ENCODE assay signal across 13 cellular contexts in genomic region chr17:41692722-41693521, GRCh38. TPM values are rescaled to one million over a fixed set of nuclear protein-coding genes. Genes with fewer than 3 reads are reported as not detected.
DNase-seq lines count a peak whose midpoint lies in the region; ATAC-seq and TF ChIP-seq lines count a peak whose summit lies in the region.
"Had no signal": no experiment of that assay in that cellular context is flagged by ENCODE, and none has a peak within 500 bp of the region (broad histone marks: within the 10 kb centered on the region; RNA-seq: fewer than 3 reads in every experiment).

No MANE protein-coding gene starts in this region.

- H3K9me3 Mint-ChIP-seq in CD4-positive, CD25-positive, alpha-beta regulatory T cell, result no peaks in the 10 kb centered on the region
- H3K9me3 Mint-ChIP-seq in activated T-cell treated with anti-CD3 and anti-CD28 coated beads, Interleukin-2, amount 50 U/mL, for 72 hours, result no peaks in the 10 kb centered on the region

- peak in 1 of 3 donors; percentile 48 for DNase-seq in CD4-positive, CD25-positive, alpha-beta regulatory T cell
- DNase-seq in activated T-cell treated with anti-CD3 and anti-CD28 coated beads, Interleukin-2, amount 50 U/mL, for 72 hours, result peak; percentile 42 to 45
- DNase-seq in islet precursor cell (peak; percentile 57), SHP77 treated with DMSO at 0.1 percent for 48 hours (lab: John Stamatoyannopoulos, UW) (no peak), NCI-H748 (lab: John Stamatoyannopoulos, UW; ENCODE audit: unreplicated experiment) (no peak)

- TF ChIP-seq CTCF in HEK293 (tag by site-specific recombination; IDR thresholded peaks at IDR 0.05), result no peak

- H3K9me3 ChIP-seq in CD4-positive, CD25-positive, alpha-beta regulatory T cell (ENCODE audit: control insufficient read depth in 2 of 2, low read length in 2 of 2), result no peaks in the 10 kb centered on the region
- no peaks in the 10 kb centered on the region for H3K9me3 ChIP-seq in HEK293 (ENCODE audit: control insufficient read depth, insufficient read depth, low read depth, low read length)
- H3K9me3 ChIP-seq: right atrium auricular region had no signal

- no peak overlapping the region for H3K27ac ChIP-seq in CD4-positive, CD25-positive, alpha-beta regulatory T cell (ENCODE audit: insufficient read depth, low read length, poor library complexity, severe bottlenecking)
- H3K27ac ChIP-seq in HEK293 (ENCODE audit: extremely low read depth, low read depth, low read length), result no peak overlapping the region
- H3K27ac ChIP-seq: right atrium auricular region, SJSA1 had no signal

- H3K27me3 Mint-ChIP-seq in CD4-positive, CD25-positive, alpha-beta regulatory T cell, result peaks cover 24% of the 10 kb centered on the region
- H3K27me3 Mint-ChIP-seq in activated T-cell treated with anti-CD3 and anti-CD28 coated beads, Interleukin-2, amount 50 U/mL, for 72 hours (ENCODE audit: low read depth), result no peaks in the 10 kb centered on the region

- peaks cover 36% of the 10 kb centered on the region for H3K4me1 ChIP-seq in CD4-positive, CD25-positive, alpha-beta regulatory T cell (ENCODE audit: control insufficient read depth, insufficient read depth, low read length, poor library complexity, severe bottlenecking)
- H3K4me1 ChIP-seq in HEK293 (ENCODE audit: control insufficient read depth, insufficient read depth, low read length), result peaks cover 3% of the 10 kb centered on the region; the same call in 1 of the 2 replicates

- no peaks in the 10 kb centered on the region for H3K27me3 ChIP-seq in CD4-positive, CD25-positive, alpha-beta regulatory T cell (ENCODE audit: control insufficient read depth, insufficient read depth, low read length)
- H3K27me3 ChIP-seq: right atrium auricular region, SJSA1 had no signal

- no peak overlapping the region for H3K4me3 ChIP-seq in CD4-positive, CD25-positive, alpha-beta regulatory T cell (ENCODE audit: low read depth, low read length)
- H3K4me3 ChIP-seq in HEK293 (ENCODE audit: low read depth, low read length), result no peak overlapping the region
- H3K4me3 ChIP-seq: right atrium auricular region, SJSA1 had no signal

- H3K36me3 Mint-ChIP-seq in CD4-positive, CD25-positive, alpha-beta regulatory T cell, result peaks cover 48% of the 10 kb centered on the region
- H3K36me3 Mint-ChIP-seq in activated T-cell treated with anti-CD3 and anti-CD28 coated beads, Interleukin-2, amount 50 U/mL, for 72 hours (ENCODE audit: insufficient read depth in 2 of 2), result peaks cover 17 to 41% of the 10 kb centered on the region in 2 donors

- peak overlapping the region in 3 of 4 donors; percentile 48 to 100 (median 61) for H3K4me3 Mint-ChIP-seq in CD4-positive, CD25-positive, alpha-beta regulatory T cell
- H3K4me3 Mint-ChIP-seq in activated T-cell treated with anti-CD3 and anti-CD28 coated beads, Interleukin-2, amount 50 U/mL, for 72 hours, result peak overlapping the region in 1 of 2 donors; percentile 9

- ATAC-seq in CD4-positive, CD25-positive, alpha-beta regulatory T cell (ENCODE audit: low read depth in 2 of 2), result no peak
- peak in 1 of 2 donors; percentile 1 for ATAC-seq in activated T-cell treated with anti-CD3 and anti-CD28 coated beads, Interleukin-2, amount 50 U/mL, for 72 hours (replicated peaks in 1 of 2)
- ATAC-seq in HG03378 (IDR thresholded peaks at IDR 0.05; ENCODE audit: unreplicated experiment), result no peak
- no peak for ATAC-seq in esophagus mucosa
- ATAC-seq: left lobe of liver had no signal

- H3K36me3 ChIP-seq in CD4-positive, CD25-positive, alpha-beta regulatory T cell (ENCODE audit: control insufficient read depth, insufficient read depth, low read length), result peaks cover 56% of the 10 kb centered on the region
- H3K36me3 ChIP-seq in HEK293 (ENCODE audit: control insufficient read depth in 2 of 2, insufficient read depth in 1 of 2, low read length in 2 of 2), result peaks cover 27 to 59% of the 10 kb centered on the region in 2 experiments

- peak overlapping the region; percentile 26 to 98 (median 92) for H3K27ac Mint-ChIP-seq in CD4-positive, CD25-positive, alpha-beta regulatory T cell
- peak overlapping the region; percentile 99 for H3K27ac Mint-ChIP-seq in activated T-cell treated with anti-CD3 and anti-CD28 coated beads, Interleukin-2, amount 50 U/mL, for 72 hours

- CTCF ChIA-PET in HEK293 (lab: Yijun Ruan, JAX), result interaction anchor here (0.6 to 4.5 kb wide), 2 partner anchors 15 to 35 kb away, joined by 3 to 103 read pairs; partner anchors contain the start of gene GAST

- peaks cover 15 to 55% (median 40%) of the 10 kb centered on the region in 4 donors for H3K4me1 Mint-ChIP-seq in CD4-positive, CD25-positive, alpha-beta regulatory T cell
- H3K4me1 Mint-ChIP-seq in activated T-cell treated with anti-CD3 and anti-CD28 coated beads, Interleukin-2, amount 50 U/mL, for 72 hours (ENCODE audit: low read depth), result peaks cover 53% of the 10 kb centered on the region

- POLR2A ChIA-PET in HEK293 (lab: Yijun Ruan, JAX), result interaction anchor here (0.6 to 2.1 kb wide), 10 partner anchors 8 to 170 kb away, joined by 3 to 7 read pairs (median 5); partner anchors contain the start of genes HAP1, JUP, KRT17 and NT5C3B

TF ChIP-seq in HEK293, 187 proteins besides CTCF, POLR2A, EP300 and RAD21:
- TF ChIP-seq SCRT1 (tag by site-specific recombination; IDR thresholded peaks at IDR 0.05; ENCODE audit: borderline replicate concordance) (peak; percentile 41; the same call in 1 of the 2 replicates), HOXA7 (CRISPR knock-in tag; IDR thresholded peaks at IDR 0.05; ENCODE audit: borderline replicate concordance) (no peak), HOXD13 (CRISPR knock-in tag; IDR thresholded peaks at IDR 0.05; ENCODE audit: borderline replicate concordance) (0 out of 2 replicates have a peak, but pooled peaks have one; percentile 14), ZNF707 (tag by site-specific recombination; IDR thresholded peaks at IDR 0.05) (no peak), SCRT2 (tag by site-specific recombination; IDR thresholded peaks at IDR 0.05) (peak; percentile 80), ZNF10 (tag by site-specific recombination; IDR thresholded peaks at IDR 0.05) (no peak), REST (tag by site-specific recombination; IDR thresholded peaks at IDR 0.05) (peak; percentile 62; the same call in 1 of the 2 replicates)

RNA-seq across cellular contexts. Expression of gene EIF1, which starts 4.2 kb away (rescaled TPM):
- 2,625 TPM for total RNA-seq in CD4-positive, CD25-positive, alpha-beta regulatory T cell
- polyA plus RNA-seq in CD4-positive, CD25-positive, alpha-beta regulatory T cell, result 1,000 to 10,000 TPM; 1,357 to 1,617 (median 1,453) TPM
- total RNA-seq in activated T-cell treated with anti-CD3 and anti-CD28 coated beads, Interleukin-2, amount 50 U/mL, for 72 hours, result 1,000 to 10,000 TPM; 2,404 to 2,458 TPM
- total RNA-seq in esophagus mucosa, result 725 TPM

RNA-seq across cellular contexts. Expression of gene GAST, which starts 19.2 kb away (rescaled TPM):
- not detected for total RNA-seq in CD4-positive, CD25-positive, alpha-beta regulatory T cell
- not detected for polyA plus RNA-seq in CD4-positive, CD25-positive, alpha-beta regulatory T cell
- total RNA-seq in activated T-cell treated with anti-CD3 and anti-CD28 coated beads, Interleukin-2, amount 50 U/mL, for 72 hours, result not detected
- not detected for total RNA-seq in esophagus mucosa
- total RNA-seq: fibroblast of lung, HT1080, left lobe of liver, right atrium auricular region, SJSA1 had no signal
- polyA plus RNA-seq: fibroblast of lung had no signal

RNA-seq across cellular contexts. Expression of gene HAP1, which starts 41.5 kb away (rescaled TPM):
- total RNA-seq in CD4-positive, CD25-positive, alpha-beta regulatory T cell, result 2.1 TPM
- polyA plus RNA-seq in CD4-positive, CD25-positive, alpha-beta regulatory T cell, result under 1 TPM; 0.35 to 0.62 (median 0.49) TPM
- under 1 TPM; 0.17 to 0.21 TPM for total RNA-seq in activated T-cell treated with anti-CD3 and anti-CD28 coated beads, Interleukin-2, amount 50 U/mL, for 72 hours
- total RNA-seq in esophagus mucosa, result 1.4 TPM
- total RNA-seq: left lobe of liver, SJSA1 had no signal

Comparison
In these comparisons a context has a peak if more than half of its experiments do, and no peak if none do; other contexts are left out.
1. DNase-seq: peak in activated T-cell treated with anti-CD3 and anti-CD28 coated beads, Interleukin-2, amount 50 U/mL, for 72 hours (2 of 2) and islet precursor cell (single experiment); none in SHP77 treated with DMSO at 0.1 percent for 48 hours (single experiment) and NCI-H748 (single experiment).